10 cellular contexts compared by ENCODE assay signal in genomic region chr16:88768041-88768876, GRCh38. TPM values are rescaled to one million over a fixed set of nuclear protein-coding genes. Genes with fewer than 3 reads are reported as not detected.
DNase-seq lines count a peak whose midpoint lies in the region; ATAC-seq and TF ChIP-seq lines count a peak whose summit lies in the region.
"Had no signal": no experiment of that assay in that cellular context is flagged by ENCODE, and none has a peak within 500 bp of the region (broad histone marks: within the 10 kb centered on the region; RNA-seq: fewer than 3 reads in every experiment).

No MANE protein-coding gene starts in this region.

- no peaks in the 10 kb centered on the region for H3K27me3 ChIP-seq in right atrium auricular region

- H3K36me3 ChIP-seq in right atrium auricular region, result no peaks in the 10 kb centered on the region

- no peaks in the 10 kb centered on the region for H3K27me3 Mint-ChIP-seq in memory B cell

- no peak for DNase-seq in Right ventricle myocardium inferior (ENCODE audit: missing footprints)
- no peak for DNase-seq in right atrium auricular region (ENCODE audit: low spot score)
- peak; percentile 42 for DNase-seq in choroid plexus epithelial cell (ENCODE audit: low read depth)
- no peak for DNase-seq in memory B cell (ENCODE audit: low spot score in 2 of 2)
- no peak for DNase-seq in NCI-H748 treated with DMSO at 0.1 percent for 48 hours (lab: John Stamatoyannopoulos, UW)
- no peak for DNase-seq in NCI-H526 (lab: John Stamatoyannopoulos, UW)

- no peaks in the 10 kb centered on the region for H3K9me3 ChIP-seq in right atrium auricular region

- H3K27ac ChIP-seq in right atrium auricular region, result peak overlapping the region in 1 of 2 donors; percentile 15

- peak overlapping the region; percentile 79 for H3K27ac Mint-ChIP-seq in memory B cell

- intact Hi-C loops in Right ventricle myocardium inferior (cut with DNase I), result no loop called here

- H3K4me3 Mint-ChIP-seq in memory B cell, result no peak overlapping the region
- H3K4me3 Mint-ChIP-seq: CD14-positive monocyte had no signal

- TF ChIP-seq CTCF in right atrium auricular region (IDR thresholded peaks at IDR 0.05), result no peak
- TF ChIP-seq CTCF in choroid plexus epithelial cell (conservative IDR thresholded peaks at IDR 0.05; ENCODE audit: low read depth, low read length), result no peak

- H3K4me3 ChIP-seq in right atrium auricular region (no peak overlapping the region), choroid plexus epithelial cell (ENCODE audit: low read depth, low read length) (no peak overlapping the region)

- ATAC-seq in Right ventricle myocardium inferior (peak; percentile 29), memory B cell (ENCODE audit: low read depth) (no peak), GM21447 (IDR thresholded peaks at IDR 0.05; ENCODE audit: unreplicated experiment) (no peak)
- ATAC-seq in activated CD4-positive, CD25-positive, alpha-beta regulatory T cell treated with anti-CD3 and anti-CD28 coated beads, Interleukin-2, amount 50 U/mL, for 24 hours, result no peak

- H3K9me3 Mint-ChIP-seq in memory B cell, result no peaks in the 10 kb centered on the region
- H3K9me3 Mint-ChIP-seq: CD14-positive monocyte, nephron had no signal

- peaks cover 25% of the 10 kb centered on the region for H3K4me1 Mint-ChIP-seq in memory B cell

- H3K36me3 Mint-ChIP-seq in memory B cell, result peaks cover 1% of the 10 kb centered on the region

- peaks cover 0 to 60% of the 10 kb centered on the region in 2 donors for H3K4me1 ChIP-seq in right atrium auricular region

RNA-seq across cellular contexts. Expression of gene PIEZO1, which starts 16.8 kb away (rescaled TPM):
- 18.1 TPM for total RNA-seq in Right ventricle myocardium inferior
- 10 to 100 TPM; 37.7 to 73.2 TPM for total RNA-seq in right atrium auricular region

RNA-seq across cellular contexts. Expression of gene CDT1, which starts 35.3 kb away (rescaled TPM):
- total RNA-seq in Right ventricle myocardium inferior (0.65 TPM), right atrium auricular region (1 to 10 TPM in 1 of 2 donors, under 1 TPM in 1; 0.39 to 1.3 TPM)

RNA-seq across cellular contexts. Expression of gene APRT, which starts 43.5 kb away (rescaled TPM):
- total RNA-seq in Right ventricle myocardium inferior (45.3 TPM), right atrium auricular region (10 to 100 TPM; 50.6 to 90.4 TPM)
